Comparison of ENCODE assay signal across 2 cellular contexts in the genomic region with DNA sequence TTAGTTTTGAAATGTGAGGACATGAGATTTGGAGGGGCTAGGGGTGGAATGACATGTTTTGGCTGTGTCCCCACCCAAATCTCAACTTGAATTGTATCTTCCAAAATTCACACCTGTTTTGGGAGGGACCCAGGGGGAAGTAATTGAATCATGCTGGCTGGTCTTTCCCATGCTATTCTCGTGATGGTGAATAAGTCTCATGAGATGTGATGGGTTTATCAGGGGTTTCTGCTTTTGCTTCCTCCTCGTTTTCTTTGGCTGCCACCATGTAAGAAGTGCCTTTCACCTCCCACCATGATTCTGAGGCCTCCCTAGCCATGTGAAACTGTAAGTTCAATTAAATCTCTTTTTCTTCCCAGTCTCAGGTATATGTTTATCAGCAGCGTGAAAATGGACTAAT. TPM values are rescaled to one million over a fixed set of nuclear protein-coding genes. Genes with fewer than 3 reads are reported as not detected.
DNase-seq lines count a peak whose midpoint lies in the region; ATAC-seq, FAIRE-seq and TF ChIP-seq lines count a peak whose summit lies in the region.
"Not testable (repeated sequence)": the region's sequence is repeated elsewhere in the genome, so short reads cannot be mapped to it uniquely, and the experiment has no call there.

No MANE protein-coding gene starts in this region.

- FAIRE-seq in HepG2 (lab: Jason Lieb, UNC) = not testable (repeated sequence)

- DNase-seq in HepG2 (ENCODE audit: low spot score) = not testable (repeated sequence)

- H3K4me3 ChIP-seq in HepG2 (replicated peaks in 1 of 3; ENCODE audit: insufficient read depth in 1 of 3, low read depth in 2 of 3, low read length in 3 of 3); liver (ENCODE audit: low read depth in 1 of 3, low read length in 3 of 3): not testable (repeated sequence)

- not testable (repeated sequence) for H3K27ac ChIP-seq in HepG2 (ENCODE audit: extremely low read length, insufficient read depth, low read length); liver (ENCODE audit: low read depth in 1 of 2, low read length in 2 of 2)

- 25% methylated on average over 3 of the region's 3 CpGs for WGBS in HepG2 (ENCODE audit: low lambda C conversion rate)
- WGBS in liver = 91% methylated on average over 3 of the region's 3 CpGs

- not testable (repeated sequence) for H3K27me3 ChIP-seq in HepG2 (ENCODE audit: control insufficient read depth in 1 of 2, insufficient read depth in 2 of 2, low read length in 2 of 2); liver (ENCODE audit: control insufficient read depth in 4 of 4, insufficient read depth in 4 of 4, low read length in 3 of 4)

- in situ Hi-C loops in HepG2 (cut with HindIII; ENCODE audit: extremely low pct_ligation_motif_present, low pct_unique_long_range_greater_than_20kb) = not testable (repeated sequence)

- not testable (repeated sequence) for ATAC-seq in HepG2

- H4K20me1 ChIP-seq in HepG2 (ENCODE audit: insufficient read depth, low read length) = not testable (repeated sequence)

- POLR2A ChIA-PET in HepG2 (lab: Yijun Ruan, JAX) = not testable (repeated sequence)

- not testable (repeated sequence) for H3K36me3 ChIP-seq in HepG2 (replicated peaks in 1 of 2; ENCODE audit: control insufficient read depth in 1 of 2, insufficient read depth in 2 of 2, low read length in 2 of 2); liver (ENCODE audit: control insufficient read depth in 4 of 4, insufficient read depth in 3 of 4, low read depth in 1 of 4, low read length in 3 of 4)

- not testable (repeated sequence) for TF ChIP-seq CTCF in HepG2 (CRISPR knock-in tag; IDR thresholded peaks at IDR 0.05); liver (IDR thresholded peaks at IDR 0.05; ENCODE audit: low read depth, low read length, missing input control)

- not testable (repeated sequence) for TF ChIP-seq POLR2A in HepG2 (IDR thresholded peaks at IDR 0.05; ENCODE audit: insufficient read depth in 1 of 2, low read depth in 2 of 2, low read length in 2 of 2)

- TF ChIP-seq RAD21 in HepG2 (CRISPR knock-in tag; IDR thresholded peaks at IDR 0.05); liver (IDR thresholded peaks at IDR 0.05): not testable (repeated sequence)

- not testable (repeated sequence) for H3K4me1 ChIP-seq in HepG2 (ENCODE audit: insufficient read depth, low read length); liver (ENCODE audit: control insufficient read depth in 4 of 4, insufficient read depth in 4 of 4, low read length in 3 of 4)

- not testable (repeated sequence) for H3K4me2 ChIP-seq in HepG2 (ENCODE audit: low read depth, low read length)

- not testable (repeated sequence) for BruUV-seq in HepG2 (replicated peaks; lab: Mats Ljungman, UMichigan)

- intact Hi-C loops in HepG2 (cut with micrococcal nuclease; ENCODE audit: unreplicated experiment) = not testable (repeated sequence)

- H3K9ac ChIP-seq in HepG2 (ENCODE audit: insufficient read depth, low read depth, low read length); liver (ENCODE audit: low read depth in 1 of 2, low read length in 2 of 2): not testable (repeated sequence)

- CTCF ChIA-PET in HepG2 (lab: Yijun Ruan, JAX; ENCODE audit: low intra/inter-chr PET ratio, low total read pairs) = not testable (repeated sequence)

- not testable (repeated sequence) for H2AFZ ChIP-seq in HepG2 (ENCODE audit: low read length)

- H3K79me2 ChIP-seq in HepG2 (ENCODE audit: insufficient read depth, low read length) = not testable (repeated sequence)

- peaks cover 29% of the 10 kb centered on the region for H3K9me3 ChIP-seq in HepG2 (ENCODE audit: low read length)
- H3K9me3 ChIP-seq in liver (ENCODE audit: control insufficient read depth in 4 of 4, low read length in 3 of 4) = not testable (repeated sequence)

- TF ChIP-seq EP300 in HepG2 (IDR thresholded peaks at IDR 0.05; ENCODE audit: low read depth in 2 of 2, low read length in 2 of 2); HepG2 (CRISPR knock-in tag; IDR thresholded peaks at IDR 0.05; ENCODE audit: borderline replicate concordance): not testable (repeated sequence)

TF ChIP-seq in HepG2, 621 proteins besides CTCF, POLR2A, EP300 and RAD21:
- TF ChIP-seq, protein P1, sequence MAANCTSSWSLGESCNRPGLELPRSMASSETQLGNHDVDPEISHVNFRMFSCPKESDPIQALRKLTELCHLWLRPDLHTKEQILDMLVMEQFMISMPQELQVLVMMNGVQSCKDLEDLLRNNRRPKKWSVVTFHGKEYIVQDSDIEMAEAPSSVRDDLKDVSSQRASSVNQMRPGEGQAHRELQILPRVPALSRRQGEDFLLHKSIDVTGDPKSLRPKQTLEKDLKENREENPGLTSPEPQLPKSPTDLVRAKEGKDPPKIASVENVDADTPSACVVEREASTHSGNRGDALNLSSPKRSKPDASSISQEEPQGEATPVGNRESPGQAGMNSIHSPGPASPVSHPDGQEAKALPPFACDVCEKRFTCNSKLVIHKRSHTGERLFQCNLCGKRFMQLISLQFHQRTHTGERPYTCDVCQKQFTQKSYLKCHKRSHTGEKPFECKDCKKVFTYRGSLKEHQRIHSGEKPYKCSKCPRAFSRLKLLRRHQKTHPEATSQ (CRISPR knock-in tag; IDR thresholded peaks at IDR 0.05; ENCODE audit: borderline replicate concordance) = peak; percentile 90; the same call in 1 of the 2 replicates
- TF ChIP-seq ZNF430 (CRISPR knock-in tag; IDR thresholded peaks at IDR 0.05) (peak; percentile 86), ZMYM4 (CRISPR knock-in tag; IDR thresholded peaks at IDR 0.05) (0 out of 2 replicates have a peak, but pooled peaks have one; percentile 5)

TF ChIP-seq in liver, 16 proteins besides CTCF, POLR2A, EP300 and RAD21:
- TF ChIP-seq SP1 (IDR thresholded peaks at IDR 0.05) = peak; percentile 1
TF ChIP-seq in liver: peak in this region for 1; not testable (repeated sequence) for 15.

RNA-seq across cellular contexts. Expression of a gene that starts 8.7 kb away (rescaled TPM):
- total RNA-seq in HepG2 (2016; rRNA removed; fragmentation: Illumina TruSeq; extraction: Trizol) (84.6 and 96.9 TPM in 2 replicates), liver (100 to 1,000 TPM; 115 to 135 TPM)
- 11.5 and 11.6 TPM in 2 replicates for total RNA-seq in HepG2 (2016; cell fraction: cytosol; rRNA removed; fragmentation: Illumina TruSeq; extraction: Trizol; ENCODE audit: low read depth)
- total RNA-seq in HepG2 (2016; cell fraction: insoluble cytoplasmic fraction; rRNA removed; fragmentation: Illumina TruSeq; extraction: Trizol) = 74.6 and 95.9 TPM in 2 replicates
- 35.6 and 39.1 TPM in 2 replicates for total RNA-seq in HepG2 (2016; cell fraction: membrane; rRNA removed; fragmentation: Illumina TruSeq; extraction: Trizol)
- 62.3 and 75.3 TPM in 2 replicates for total RNA-seq in HepG2 (2016; cell fraction: nucleus; rRNA removed; fragmentation: Illumina TruSeq; extraction: Trizol)
- polyA plus RNA-seq in HepG2 (2011; rRNA removed) (21.5 and 35.3 TPM in 2 replicates), liver (10 to 100 TPM; 28.6 to 44.5 TPM)
- polyA plus RNA-seq in HepG2 (2011; cell fraction: cytosol; rRNA removed) = 12.9 and 21.5 TPM in 2 replicates
- 29.1 and 32.0 TPM in 2 replicates for polyA plus RNA-seq in HepG2 (2011; cell fraction: nucleus; rRNA removed)
- polyA plus RNA-seq in HepG2 (2012) = 66.0 and 93.9 TPM in 2 replicates
- polyA plus RNA-seq in HepG2 (2016; cell fraction: cytosol; fragmentation: Illumina TruSeq; extraction: Trizol; ENCODE audit: low read depth) = 3.5 and 3.7 TPM in 2 replicates
- 80.0 and 80.6 TPM in 2 replicates for polyA plus RNA-seq in HepG2 (2016; cell fraction: insoluble cytoplasmic fraction; fragmentation: Illumina TruSeq; extraction: Trizol; ENCODE audit: low read depth)
- polyA plus RNA-seq in HepG2 (2016; cell fraction: membrane; fragmentation: Illumina TruSeq; extraction: Trizol; ENCODE audit: low read depth) = 12.9 and 13.2 TPM in 2 replicates
- 78.5 and 78.7 TPM in 2 replicates for polyA plus RNA-seq in HepG2 (2016; cell fraction: nucleus; fragmentation: Illumina TruSeq; extraction: Trizol; ENCODE audit: insufficient read depth, low read depth)
- 29.2 and 35.2 TPM in 2 replicates for polyA minus RNA-seq in HepG2 (2011; rRNA and poly(A)+ RNA removed; ENCODE audit: low replicate concordance)
- polyA minus RNA-seq in HepG2 (2011; cell fraction: cytosol; rRNA and poly(A)+ RNA removed) = 31.5 and 48.1 TPM in 2 replicates
- 101 and 110 TPM in 2 replicates for polyA minus RNA-seq in HepG2 (2011; cell fraction: nucleus; rRNA and poly(A)+ RNA removed)
